13 cellular contexts compared by ENCODE assay signal in the genomic region with DNA sequence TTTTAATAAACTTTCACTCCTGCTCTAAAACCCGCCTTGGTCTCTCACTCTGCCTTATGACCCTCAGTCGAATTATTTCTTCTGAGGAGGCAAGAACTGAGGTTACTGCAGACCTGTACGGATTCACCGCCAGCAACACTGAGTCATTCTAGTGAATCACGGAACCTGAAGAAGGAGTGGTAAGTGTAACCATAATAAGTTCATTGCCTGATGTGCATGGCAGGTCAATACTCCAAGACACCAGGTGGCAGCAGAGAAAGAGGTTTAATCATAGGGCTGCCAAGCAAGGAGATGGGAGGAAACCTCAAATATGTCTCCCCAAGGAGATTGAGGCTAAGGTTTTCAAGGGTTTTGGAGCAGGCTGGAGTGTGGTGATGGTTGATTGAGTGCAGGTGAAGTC.
DNase-seq lines count a peak whose midpoint lies in the region; ATAC-seq and TF ChIP-seq lines count a peak whose summit lies in the region.
"Had no signal": no experiment of that assay in that cellular context is flagged by ENCODE, and none has a peak within 500 bp of the region (broad histone marks: within the 10 kb centered on the region; RNA-seq: fewer than 3 reads in every experiment).

No MANE protein-coding gene starts in this region.

- H3K4me1 Mint-ChIP-seq in T-helper 2 cell treated with Interferon-gamma antibody and Interleukin-4, amounts not matched to agents 5 μg/mL and 100 μg/mL, for 36 hours (ENCODE audit: low read depth), result no peaks in the 10 kb centered on the region
- no peaks in the 10 kb centered on the region for H3K4me1 Mint-ChIP-seq in CD8-positive, alpha-beta T cell (ENCODE audit: low read depth)
- H3K4me1 Mint-ChIP-seq: CD4-positive, CD25-positive, alpha-beta regulatory T cell had no signal

- H3K9me3 Mint-ChIP-seq in T-helper 2 cell treated with Interferon-gamma antibody and Interleukin-4, amounts not matched to agents 5 μg/mL and 100 μg/mL, for 36 hours, result no peaks in the 10 kb centered on the region
- peaks cover 5% of the 10 kb centered on the region for H3K9me3 Mint-ChIP-seq in CD8-positive, alpha-beta T cell
- H3K9me3 Mint-ChIP-seq: stimulated activated naive CD8-positive, alpha-beta T cell treated with anti-CD3 and anti-CD28 coated beads, Interleukin-15, Interleukin-2, amounts not matched to agents 100 ng/mL and 50 ng/mL, for 24 hours had no signal

- H3K4me1 ChIP-seq in CD8-positive, alpha-beta T cell (ENCODE audit: insufficient read depth, low read length), result no peaks in the 10 kb centered on the region
- H3K4me1 ChIP-seq: gastrocnemius medialis had no signal

- no peaks in the 10 kb centered on the region for H3K36me3 ChIP-seq in CD8-positive, alpha-beta T cell (ENCODE audit: insufficient read depth, low read length)
- H3K36me3 ChIP-seq: gastrocnemius medialis, left ventricle myocardium inferior had no signal

- H3K4me3 ChIP-seq in cardiac fibroblast (replicated peaks in 1 of 2; ENCODE audit: low read depth in 2 of 2, low read length in 2 of 2), result no peak overlapping the region
- no peak overlapping the region for H3K4me3 ChIP-seq in CD8-positive, alpha-beta T cell (ENCODE audit: low read depth, low read length)
- H3K4me3 ChIP-seq: gastrocnemius medialis, left ventricle myocardium inferior had no signal

- ATAC-seq in CD8-positive, alpha-beta T cell, result no peak
- ATAC-seq in left ventricle myocardium superior, result no peak
- ATAC-seq: gastrocnemius medialis had no signal

- H3K27ac ChIP-seq in 22Rv1, result no peak overlapping the region
- H3K27ac ChIP-seq in CD8-positive, alpha-beta T cell (ENCODE audit: low read depth, low read length), result no peak overlapping the region
- H3K27ac ChIP-seq: gastrocnemius medialis, left ventricle myocardium inferior had no signal

- DNase-seq in ELR (ENCODE audit: low read depth), result peak; percentile 60
- peak; percentile 43 for DNase-seq in NCI-H226
- peak in 1 of 2 donors; percentile 54 for DNase-seq in cardiac fibroblast (ENCODE audit: low read depth in 2 of 2)
- no peak for DNase-seq in T-helper 2 cell treated with Interferon-gamma antibody and Interleukin-4, amounts not matched to agents 5 μg/mL and 100 μg/mL, for 36 hours (ENCODE audit: low spot score)
- DNase-seq in CD8-positive, alpha-beta T cell, result no peak
- no peak for DNase-seq in GM13976 (ENCODE audit: low spot score)
- no peak for DNase-seq in left ventricle myocardium superior
- DNase-seq: activated T-cell treated with anti-CD3 and anti-CD28 coated beads for 4 hours; CD4-positive, CD25-positive, alpha-beta regulatory T cell; gastrocnemius medialis; left ventricle myocardium inferior had no signal

- H3K27me3 Mint-ChIP-seq in T-helper 2 cell treated with Interferon-gamma antibody and Interleukin-4, amounts not matched to agents 5 μg/mL and 100 μg/mL, for 36 hours (ENCODE audit: low read depth), result no peaks in the 10 kb centered on the region
- H3K27me3 Mint-ChIP-seq in CD8-positive, alpha-beta T cell (ENCODE audit: low read depth), result peaks cover 2% of the 10 kb centered on the region
- H3K27me3 Mint-ChIP-seq: CD4-positive, CD25-positive, alpha-beta regulatory T cell had no signal

- no peaks in the 10 kb centered on the region for H3K27me3 ChIP-seq in CD8-positive, alpha-beta T cell (ENCODE audit: insufficient read depth, low read length)
- H3K27me3 ChIP-seq: gastrocnemius medialis had no signal

- in situ Hi-C loops in GM13976 (cut with MboI; ENCODE audit: low sequenced_read_pairs, unreplicated experiment), result no loop called here

- H3K36me3 Mint-ChIP-seq in T-helper 2 cell treated with Interferon-gamma antibody and Interleukin-4, amounts not matched to agents 5 μg/mL and 100 μg/mL, for 36 hours (ENCODE audit: low read depth), result no peaks in the 10 kb centered on the region
- H3K36me3 Mint-ChIP-seq in CD8-positive, alpha-beta T cell, result no peaks in the 10 kb centered on the region
- H3K36me3 Mint-ChIP-seq: CD4-positive, CD25-positive, alpha-beta regulatory T cell had no signal

- CTCF ChIA-PET in CD8-positive, alpha-beta T cell (lab: Charles Lee), result no interaction called here

- no peaks in the 10 kb centered on the region for H3K9me3 ChIP-seq in CD8-positive, alpha-beta T cell (ENCODE audit: low read length)
- H3K9me3 ChIP-seq: gastrocnemius medialis had no signal

- H3K27ac Mint-ChIP-seq in T-helper 2 cell treated with Interferon-gamma antibody and Interleukin-4, amounts not matched to agents 5 μg/mL and 100 μg/mL, for 36 hours, result no peak overlapping the region
- no peak overlapping the region for H3K27ac Mint-ChIP-seq in CD8-positive, alpha-beta T cell
- H3K27ac Mint-ChIP-seq: CD4-positive, CD25-positive, alpha-beta regulatory T cell; stimulated activated naive CD8-positive, alpha-beta T cell treated with anti-CD3 and anti-CD28 coated beads, Interleukin-15, Interleukin-2, amounts not matched to agents 100 ng/mL and 50 ng/mL, for 24 hours had no signal

- intact Hi-C loops in CD8-positive, alpha-beta T cell (cut with DNase I, micrococcal nuclease), result no loop called here
- intact Hi-C loops in left ventricle myocardium superior (cut with micrococcal nuclease), result no loop called here

- peak; percentile 42 for TF ChIP-seq CTCF in 22Rv1 (IDR thresholded peaks at IDR 0.05)
- peak; percentile 29 for TF ChIP-seq CTCF in cardiac fibroblast (IDR thresholded peaks at IDR 0.05; ENCODE audit: low read depth, low read length)
- TF ChIP-seq CTCF in CD8-positive, alpha-beta T cell (IDR thresholded peaks at IDR 0.05), result no peak
- TF ChIP-seq CTCF in GM13976 (IDR thresholded peaks at IDR 0.05; ENCODE audit: borderline replicate concordance, control extremely low read depth, extremely low read depth, insufficient read depth, missing control alignments), result no peak

- POLR2A ChIA-PET in CD8-positive, alpha-beta T cell (lab: Charles Lee), result no interaction called here

- no peak overlapping the region for H3K4me3 Mint-ChIP-seq in T-helper 2 cell treated with Interferon-gamma antibody and Interleukin-4, amounts not matched to agents 5 μg/mL and 100 μg/mL, for 36 hours
- no peak overlapping the region for H3K4me3 Mint-ChIP-seq in CD8-positive, alpha-beta T cell
- H3K4me3 Mint-ChIP-seq: CD4-positive, CD25-positive, alpha-beta regulatory T cell; stimulated activated naive CD8-positive, alpha-beta T cell treated with anti-CD3 and anti-CD28 coated beads, Interleukin-15, Interleukin-2, amounts not matched to agents 100 ng/mL and 50 ng/mL, for 24 hours had no signal

Comparison
In these comparisons a context has a peak if more than half of its experiments do, and no peak if none do; other contexts are left out.
1. CTCF ChIP-seq: peak in 22Rv1 (single experiment) and cardiac fibroblast (single experiment); none in CD8-positive, alpha-beta T cell (single experiment) and GM13976 (single experiment).
2. DNase-seq: peak in ELR (single experiment) and NCI-H226 (single experiment); none in T-helper 2 cell treated with Interferon-gamma antibody and Interleukin-4, amounts not matched to agents 5 μg/mL and 100 μg/mL, for 36 hours (single experiment), CD8-positive, alpha-beta T cell (0 of 7), GM13976 (single experiment) and left ventricle myocardium superior (single experiment).